1 cellular context compared by ENCODE assay signal in genomic region chr7:155951554-155952158, GRCh38.
TF ChIP-seq lines count a peak whose summit lies in the region.

No MANE protein-coding gene starts in this region.

TF ChIP-seq in HCT116, 20 proteins besides CTCF, POLR2A, EP300 and RAD21 (continued from another document):
- no peak for TF ChIP-seq REST (IDR thresholded peaks at IDR 0.05; ENCODE audit: low read depth)
